22 cellular contexts compared by ENCODE assay signal in the genomic region with DNA sequence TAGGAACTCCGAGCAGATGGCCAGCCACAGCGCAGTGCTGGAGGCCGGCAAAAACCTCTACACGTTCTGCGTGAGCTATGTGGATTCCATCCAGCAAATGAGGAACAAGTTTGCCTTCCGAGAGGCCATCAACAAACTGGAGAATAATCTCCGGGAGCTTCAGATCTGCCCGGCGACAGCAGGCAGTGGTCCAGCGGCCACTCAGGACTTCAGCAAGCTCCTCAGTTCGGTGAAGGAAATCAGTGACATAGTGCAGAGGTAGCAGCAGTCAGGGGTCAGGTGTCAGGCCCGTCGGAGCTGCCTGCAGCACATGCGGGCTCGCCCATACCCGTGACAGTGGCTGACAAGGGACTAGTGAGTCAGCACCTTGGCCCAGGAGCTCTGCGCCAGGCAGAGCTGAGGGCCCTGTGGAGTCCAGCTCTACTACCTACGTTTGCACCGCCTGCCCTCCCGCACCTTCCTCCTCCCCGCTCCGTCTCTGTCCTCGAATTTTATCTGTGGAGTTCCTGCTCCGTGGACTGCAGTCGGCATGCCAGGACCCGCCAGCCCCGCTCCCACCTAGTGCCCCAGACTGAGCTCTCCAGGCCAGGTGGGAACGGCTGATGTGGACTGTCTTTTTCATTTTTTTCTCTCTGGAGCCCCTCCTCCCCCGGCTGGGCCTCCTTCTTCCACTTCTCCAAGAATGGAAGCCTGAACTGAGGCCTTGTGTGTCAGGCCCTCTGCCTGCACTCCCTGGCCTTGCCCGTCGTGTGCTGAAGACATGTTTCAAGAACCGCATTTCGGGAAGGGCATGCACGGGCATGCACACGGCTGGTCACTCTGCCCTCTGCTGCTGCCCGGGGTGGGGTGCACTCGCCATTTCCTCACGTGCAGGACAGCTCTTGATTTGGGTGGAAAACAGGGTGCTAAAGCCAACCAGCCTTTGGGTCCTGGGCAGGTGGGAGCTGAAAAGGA. TPM values are rescaled to one million over a fixed set of nuclear protein-coding genes. Genes with fewer than 3 reads are reported as not detected.
DNase-seq lines count a peak whose midpoint lies in the region; ATAC-seq and TF ChIP-seq lines count a peak whose summit lies in the region.
"Had no signal": no experiment of that assay in that cellular context is flagged by ENCODE, and none has a peak within 500 bp of the region (broad histone marks: within the 10 kb centered on the region; RNA-seq: fewer than 3 reads in every experiment).

No MANE protein-coding gene starts in this region.

- no peaks in the 10 kb centered on the region for H3K79me2 ChIP-seq in GM23338 (replicated peaks; ENCODE audit: insufficient read depth)

- H3K4me3 ChIP-seq in GM23338 = no peak overlapping the region
- no peak overlapping the region for H3K4me3 ChIP-seq in HUES6 (ENCODE audit: low read depth, low read length)
- H3K4me3 ChIP-seq in neuronal stem cell (ENCODE audit: low read length in 2 of 2) = no peak overlapping the region

- H2AK5ac ChIP-seq in neuronal stem cell (ENCODE audit: low read depth, low read length) = no peak overlapping the region

- H3K4me2 ChIP-seq in GM23338 (no peak overlapping the region), neuronal stem cell (ENCODE audit: insufficient read depth, low read length, poor library complexity, severe bottlenecking) (no peak overlapping the region)

- peaks cover 6% of the 10 kb centered on the region; the same call in 1 of the 2 replicates for H4K20me1 ChIP-seq in GM23338 (replicated peaks; ENCODE audit: insufficient read depth)

- peaks cover 7% of the 10 kb centered on the region; the same call in 1 of the 3 replicates for H3K4me1 Mint-ChIP-seq in GM23338
- H3K4me1 Mint-ChIP-seq: central memory CD8-positive, alpha-beta T cell had no signal

- H2AFZ ChIP-seq in GM23338 (no peak overlapping the region), neuronal stem cell (ENCODE audit: low read length) (no peak overlapping the region)

- peak overlapping the region; percentile 41 for H2BK12ac ChIP-seq in neuronal stem cell (ENCODE audit: low read length)

- no peak overlapping the region for H2BK15ac ChIP-seq in neuronal stem cell (ENCODE audit: low read length)

- no peak overlapping the region for H4K8ac ChIP-seq in neuronal stem cell (ENCODE audit: low read depth, low read length)

- H3K9ac ChIP-seq in HUES6 (ENCODE audit: low read length) (no peak overlapping the region), neuronal stem cell (ENCODE audit: low read depth, low read length, poor library complexity) (peak overlapping the region; percentile 80)

- TF ChIP-seq CTCF in GM23338 (conservative IDR thresholded peaks at IDR 0.05; ENCODE audit: low read depth in 2 of 2) = no peak

- H2BK5ac ChIP-seq in neuronal stem cell (ENCODE audit: low read length) = peak overlapping the region; percentile 62

- H3K9me2 ChIP-seq in GM23338 (ENCODE audit: insufficient read depth) = no peaks in the 10 kb centered on the region

- peaks cover 9% of the 10 kb centered on the region for H3K27me3 Mint-ChIP-seq in GM23338 (ENCODE audit: insufficient read depth, low read depth, poor library complexity)
- H3K27me3 Mint-ChIP-seq: activated naive CD8-positive, alpha-beta T cell treated with anti-CD3 and anti-CD28 coated beads for 36 hours; central memory CD8-positive, alpha-beta T cell had no signal

- peak overlapping the region; percentile 76; the same call in 1 of the 2 replicates for H3K27ac ChIP-seq in GM23338 (ENCODE audit: low read depth)
- H3K27ac ChIP-seq in HUES6 (ENCODE audit: low read depth, low read length) = peak overlapping the region; percentile 77
- peak overlapping the region; percentile 13 for H3K27ac ChIP-seq in epithelial cell of prostate
- H3K27ac ChIP-seq in neuronal stem cell (replicated peaks; ENCODE audit: low read length) = no peak overlapping the region

- peak overlapping the region; percentile 95 for H3K14ac ChIP-seq in neuronal stem cell (ENCODE audit: low read length)

- no peak overlapping the region for H2BK120ac ChIP-seq in neuronal stem cell (ENCODE audit: low read depth, low read length)

- peaks cover 60% of the 10 kb centered on the region for H3K36me3 Mint-ChIP-seq in GM23338 (ENCODE audit: low read depth)

- no peaks in the 10 kb centered on the region for H3K4me1 ChIP-seq in GM23338 (ENCODE audit: insufficient read depth)
- H3K4me1 ChIP-seq in HUES6 (ENCODE audit: control insufficient read depth, insufficient read depth, low read length) = no peaks in the 10 kb centered on the region
- peaks cover 0 to 8% of the 10 kb centered on the region in 2 donors for H3K4me1 ChIP-seq in neuronal stem cell (ENCODE audit: control insufficient read depth in 2 of 2, insufficient read depth in 1 of 2, low read depth in 1 of 2, low read length in 2 of 2)
- H3K4me1 ChIP-seq: BE2C had no signal

- H3K4me3 Mint-ChIP-seq in GM23338 = no peak overlapping the region
- H3K4me3 Mint-ChIP-seq: activated naive CD8-positive, alpha-beta T cell treated with anti-CD3 and anti-CD28 coated beads for 36 hours; central memory CD8-positive, alpha-beta T cell; T-helper 1 cell treated with Interleukin-12 subunit alpha and Interleukin-12 subunit beta and Interleukin-4 antibody, amounts not matched to agents 30 μg/mL and 1 μg/mL, for 36 hours had no signal

- peak overlapping the region; percentile 94 for H3K27ac Mint-ChIP-seq in GM23338
- H3K27ac Mint-ChIP-seq: activated naive CD8-positive, alpha-beta T cell treated with anti-CD3 and anti-CD28 coated beads for 36 hours; T-helper 1 cell treated with Interleukin-12 subunit alpha and Interleukin-12 subunit beta and Interleukin-4 antibody, amounts not matched to agents 30 μg/mL and 1 μg/mL, for 36 hours had no signal

- DNase-seq in GM23338 (ENCODE audit: low spot score) = no peak
- DNase-seq in epithelial cell of prostate (ENCODE audit: low read depth, low spot score) = no peak
- DNase-seq in neuronal stem cell (ENCODE audit: low spot score) = no peak
- DNase-seq: activated CD4-positive, CD25-positive, alpha-beta regulatory T cell; activated naive CD8-positive, alpha-beta T cell treated with anti-CD3 and anti-CD28 coated beads for 36 hours; BE2C; DMS 273 treated with DMSO at 0.1 percent for 48 hours; GOT3; NCI-H146; NCI-H226; NK-92 treated with Interleukin-12 subunit alpha and Interleukin-12 subunit beta, amount 100 ng/mL, for 24 hours; stimulated activated CD4-positive, alpha-beta T cell treated with anti-CD3 and anti-CD28 coated beads, Interleukin-2, amount 100 ng/mL, for 24 hours had no signal

- H3K27me3 ChIP-seq in GM23338 (ENCODE audit: insufficient read depth) (no peaks in the 10 kb centered on the region), HUES6 (ENCODE audit: control insufficient read depth, insufficient read depth, low read length) (no peaks in the 10 kb centered on the region), neuronal stem cell (ENCODE audit: control insufficient read depth in 3 of 3, insufficient read depth in 3 of 3, low read depth in 1 of 3, low read length in 3 of 3) (no peaks in the 10 kb centered on the region)
- H3K27me3 ChIP-seq: BE2C had no signal

- no peak; the same call in 1 of the 3 replicates for ATAC-seq in GM23338
- no peak for ATAC-seq in GM18873 (IDR thresholded peaks at IDR 0.05; ENCODE audit: low FRiP score, unreplicated experiment)
- ATAC-seq in HG03565 (IDR thresholded peaks at IDR 0.05; ENCODE audit: unreplicated experiment) = no peak
- ATAC-seq in HG03442 (IDR thresholded peaks at IDR 0.05; ENCODE audit: unreplicated experiment) = no peak

- WGBS in neuronal stem cell (ENCODE audit: extremely low coverage in 2 of 2, insufficient read length in 2 of 2, insufficient replicate concordance in 1 of 2), 2 donors = no CpG with 5 or more reads among the region's 38 CpGs

- H3K9me3 ChIP-seq in HUES6 (ENCODE audit: control insufficient read depth, insufficient read depth, low read depth, low read length) = no peaks in the 10 kb centered on the region
- no peaks in the 10 kb centered on the region for H3K9me3 ChIP-seq in neuronal stem cell (replicated peaks in 1 of 2; ENCODE audit: control insufficient read depth in 2 of 2, insufficient read depth in 1 of 2, low read depth in 1 of 2, low read length in 2 of 2)
- H3K9me3 ChIP-seq: BE2C had no signal

- no peaks in the 10 kb centered on the region for H3K9me3 Mint-ChIP-seq in GM23338
- H3K9me3 Mint-ChIP-seq: activated naive CD8-positive, alpha-beta T cell treated with anti-CD3 and anti-CD28 coated beads for 36 hours; central memory CD8-positive, alpha-beta T cell; T-helper 1 cell treated with Interleukin-12 subunit alpha and Interleukin-12 subunit beta and Interleukin-4 antibody, amounts not matched to agents 30 μg/mL and 1 μg/mL, for 36 hours had no signal

- H3K4ac ChIP-seq in neuronal stem cell (ENCODE audit: low read length) = peak overlapping the region; percentile 90

- H3K18ac ChIP-seq in neuronal stem cell (ENCODE audit: low read length) = peak overlapping the region; percentile 52

- H3K79me1 ChIP-seq in neuronal stem cell (ENCODE audit: low read depth, low read length) = peaks cover 5% of the 10 kb centered on the region

- H3K23ac ChIP-seq in neuronal stem cell (ENCODE audit: low read depth, low read length, poor library complexity) = peak overlapping the region; percentile 93

- H4K91ac ChIP-seq in neuronal stem cell (ENCODE audit: low read depth, low read length, poor library complexity) = no peak overlapping the region

- H3K36me3 ChIP-seq in GM23338 (ENCODE audit: insufficient read depth) = peaks cover 34% of the 10 kb centered on the region; the same call in 1 of the 2 replicates
- peaks cover 87% of the 10 kb centered on the region for H3K36me3 ChIP-seq in HUES6 (ENCODE audit: control insufficient read depth, insufficient read depth, low read length)
- peaks cover 64 to 96% of the 10 kb centered on the region in 2 donors for H3K36me3 ChIP-seq in neuronal stem cell (replicated peaks in 1 of 2; ENCODE audit: control insufficient read depth in 2 of 2, insufficient read depth in 2 of 2, low read length in 2 of 2)

- no peaks in the 10 kb centered on the region for H3F3A ChIP-seq in GM23338 (replicated peaks; ENCODE audit: low read depth)

TF ChIP-seq in GM23338, 12 proteins besides CTCF, POLR2A, EP300 and RAD21 (continues in another document):
- TF ChIP-seq STAT1 (IDR thresholded peaks at IDR 0.05; ENCODE audit: unreplicated experiment) = no peak
- TF ChIP-seq JUNB (IDR thresholded peaks at IDR 0.05; ENCODE audit: unreplicated experiment) = no peak
- TF ChIP-seq POLR2AphosphoS5 (IDR thresholded peaks at IDR 0.05; ENCODE audit: low read depth) = no peak

RNA-seq across cellular contexts. Expression of a gene that starts 10.9 kb away (rescaled TPM):
- not detected in 2 replicates for total RNA-seq in GM23338 (2014; rRNA removed; shearing (Covaris generic))
- not detected in 2 replicates for polyA plus RNA-seq in GM23338 (2016; fragmentation: Nextera tagmentation; extraction: Ambion mirVana)
- not detected for polyA plus RNA-seq in neuronal stem cell (2013, experiment 1 of 2)
- not detected for polyA plus RNA-seq in neuronal stem cell (2013, experiment 2 of 2)
- total RNA-seq: activated naive CD8-positive, alpha-beta T cell treated with anti-CD3 and anti-CD28 coated beads for 36 hours; HT-29; sciatic nerve; temporal lobe had no signal
- polyA plus RNA-seq: neural cell had no signal

RNA-seq across cellular contexts. Expression of a gene that starts 50.6 kb away (rescaled TPM):
- total RNA-seq in GM23338 (2014; rRNA removed; shearing (Covaris generic)) = 80.4 and 85.1 TPM in 2 replicates
- 20.7 and 23.4 TPM in 2 replicates for polyA plus RNA-seq in GM23338 (2016; fragmentation: Nextera tagmentation; extraction: Ambion mirVana)
- polyA plus RNA-seq in neuronal stem cell (2013, experiment 1 of 2) = 50.4 TPM
- 51.5 TPM for polyA plus RNA-seq in neuronal stem cell (2013, experiment 2 of 2)

RNA-seq across cellular contexts. Expression of a gene that starts 53.3 kb away (rescaled TPM):
- 4.4 and 15.5 TPM in 2 replicates for total RNA-seq in GM23338 (2014; rRNA removed; shearing (Covaris generic))
- 5.6 and 9.0 TPM in 2 replicates for polyA plus RNA-seq in GM23338 (2016; fragmentation: Nextera tagmentation; extraction: Ambion mirVana)
- 0.82 TPM for polyA plus RNA-seq in neuronal stem cell (2013, experiment 1 of 2)
- 0.89 TPM for polyA plus RNA-seq in neuronal stem cell (2013, experiment 2 of 2)
- total RNA-seq: activated naive CD8-positive, alpha-beta T cell treated with anti-CD3 and anti-CD28 coated beads for 36 hours; sciatic nerve had no signal
